ENCODE assay signal across 8 cellular contexts in genomic region chrX:123833387-123833786, GRCh38. TPM values are rescaled to one million over a fixed set of nuclear protein-coding genes. Genes with fewer than 3 reads are reported as not detected.
DNase-seq lines count a peak whose midpoint lies in the region; ATAC-seq, FAIRE-seq and TF ChIP-seq lines count a peak whose summit lies in the region.

No MANE protein-coding gene starts in this region.

- H3K4me1 Mint-ChIP-seq in activated T-cell treated with anti-CD3 and anti-CD28 coated beads, Interleukin-2, amount 50 U/mL, for 24 hours (ENCODE audit: low read depth) = peaks cover 12% of the 10 kb centered on the region

- FAIRE-seq in urothelium cell line (lab: Jason Lieb, UNC) = no peak

- intact Hi-C loops in OCI-LY7 (cut with micrococcal nuclease; ENCODE audit: unreplicated experiment) = loop anchor here (1.0 to 5.0 kb wide), 2 partner anchors 54 to 127 kb away; no protein-coding TSS in a partner anchor

- CTCF ChIA-PET in OCI-LY7 (lab: Charles Lee; ENCODE audit: unreplicated experiment) = no interaction called here

- DNase-seq in DMS79 treated with DMSO at 0.1 percent for 48 hours (lab: John Stamatoyannopoulos, UW) (peak; percentile 39), OCI-LY7 (ENCODE audit: low spot score) (peak; percentile 65), fibroblast of the aortic adventitia (ENCODE audit: low read depth) (peak; percentile 56), omental fat pad (ENCODE audit: low spot score) (no peak), urothelium cell line (ENCODE audit: low spot score) (peak; percentile 13)
- DNase-seq in activated T-cell treated with anti-CD3 and anti-CD28 coated beads, Interleukin-2, amount 50 U/mL, for 24 hours = peak; percentile 67

- POLR2A ChIA-PET in OCI-LY7 (lab: Charles Lee) = interaction anchor here (0.6 to 1.4 kb wide), 3 partner anchors 25 to 191 kb away, joined by 3 to 4 read pairs (median 3); no protein-coding TSS in a partner anchor

- no peak overlapping the region for H3K4me2 ChIP-seq in OCI-LY7 (ENCODE audit: low read length)

- H3K4me1 ChIP-seq in OCI-LY7 (ENCODE audit: insufficient read depth, low read length, poor library complexity, severe bottlenecking) = peaks cover 9% of the 10 kb centered on the region

- no peak overlapping the region for H3K27ac Mint-ChIP-seq in activated T-cell treated with anti-CD3 and anti-CD28 coated beads, Interleukin-2, amount 50 U/mL, for 24 hours

- no peak for TF ChIP-seq EP300 in Ishikawa (IDR thresholded peaks at IDR 0.05; ENCODE audit: borderline replicate concordance)

- no peaks in the 10 kb centered on the region for H3K9me3 ChIP-seq in OCI-LY7 (ENCODE audit: low read length)

- no peaks in the 10 kb centered on the region for H3K36me3 Mint-ChIP-seq in activated T-cell treated with anti-CD3 and anti-CD28 coated beads, Interleukin-2, amount 50 U/mL, for 24 hours (ENCODE audit: low read depth)

- H3K79me2 ChIP-seq in OCI-LY7 (ENCODE audit: insufficient read depth, low read depth, low read length) = no peaks in the 10 kb centered on the region

- no peak overlapping the region for H3K4me3 ChIP-seq in OCI-LY7 (ENCODE audit: low read depth, low read length, poor library complexity, severe bottlenecking)
- no peak overlapping the region for H3K4me3 ChIP-seq in fibroblast of the aortic adventitia (ENCODE audit: low read depth, low read length)

- H3K27me3 Mint-ChIP-seq in activated T-cell treated with anti-CD3 and anti-CD28 coated beads, Interleukin-2, amount 50 U/mL, for 24 hours = peaks cover 13% of the 10 kb centered on the region

- no peaks in the 10 kb centered on the region for H3K9me3 Mint-ChIP-seq in activated T-cell treated with anti-CD3 and anti-CD28 coated beads, Interleukin-2, amount 50 U/mL, for 24 hours

- no peaks in the 10 kb centered on the region for H3K36me3 ChIP-seq in OCI-LY7 (ENCODE audit: insufficient read depth, low read length)

- peak; percentile 87 for TF ChIP-seq RAD21 in Ishikawa (IDR thresholded peaks at IDR 0.05; ENCODE audit: low read depth)

- TF ChIP-seq CTCF in OCI-LY7 (conservative IDR thresholded peaks at IDR 0.05; ENCODE audit: low read length) (peak; percentile 78), fibroblast of the aortic adventitia (IDR thresholded peaks at IDR 0.05; ENCODE audit: insufficient read depth, low read length) (peak; percentile 75), omental fat pad (IDR thresholded peaks at IDR 0.05) (no peak)

- H3K9me2 ChIP-seq in OCI-LY7 (ENCODE audit: insufficient read depth, low read length) = no peaks in the 10 kb centered on the region

- ATAC-seq in GM21576 (IDR thresholded peaks at IDR 0.05; ENCODE audit: unreplicated experiment) (peak; percentile 77), omental fat pad (ENCODE audit: low FRiP score) (peak; percentile 76)

- no TSS peak for BruUV-seq in OCI-LY7 (replicated peaks; lab: Mats Ljungman, UMichigan)

- no peak overlapping the region for H3K27ac ChIP-seq in OCI-LY7 (ENCODE audit: low read depth, low read length, poor library complexity, severe bottlenecking)

- H4K20me1 ChIP-seq in OCI-LY7 (ENCODE audit: insufficient read depth, low read length) = no peaks in the 10 kb centered on the region

- no peak overlapping the region for H3K4me3 Mint-ChIP-seq in activated T-cell treated with anti-CD3 and anti-CD28 coated beads, Interleukin-2, amount 50 U/mL, for 24 hours

- no peak overlapping the region for H2AFZ ChIP-seq in OCI-LY7 (ENCODE audit: low read length)

TF ChIP-seq in Ishikawa, 13 proteins besides CTCF, POLR2A, EP300 and RAD21:
- TF ChIP-seq USF1 (IDR thresholded peaks at IDR 0.05) = no peak
- TF ChIP-seq ZBTB7A (IDR thresholded peaks at IDR 0.05; ENCODE audit: low read depth) = no peak
- TF ChIP-seq MAX (IDR thresholded peaks at IDR 0.05) = no peak
- TF ChIP-seq TCF12 (IDR thresholded peaks at IDR 0.05; ENCODE audit: low read depth) = no peak
- TF ChIP-seq YY1 (IDR thresholded peaks at IDR 0.05; ENCODE audit: low read depth) = no peak
- TF ChIP-seq TEAD4 (IDR thresholded peaks at IDR 0.05) = no peak
- TF ChIP-seq EGR1 (IDR thresholded peaks at IDR 0.05) = no peak
- TF ChIP-seq CREB1 (IDR thresholded peaks at IDR 0.05; ENCODE audit: low read depth) = no peak
- no peak for TF ChIP-seq TAF1 (IDR thresholded peaks at IDR 0.05; ENCODE audit: low read depth)
- no peak for TF ChIP-seq REST (IDR thresholded peaks at IDR 0.05; ENCODE audit: low read depth)
- TF ChIP-seq FOXM1 (IDR thresholded peaks at IDR 0.05; ENCODE audit: borderline replicate concordance, low read depth) = no peak
- no peak for TF ChIP-seq CEBPB (IDR thresholded peaks at IDR 0.05)

RNA-seq across cellular contexts. Expression of gene XIAP, which starts 26.5 kb away (rescaled TPM):
- 20.2 and 29.7 TPM in 2 replicates for total RNA-seq in OCI-LY7 (2014; rRNA removed; shearing (Covaris generic))
- total RNA-seq in OCI-LY7 (2022) = 28.7 and 34.0 TPM in 2 replicates
- total RNA-seq in fibroblast of the aortic adventitia (ENCODE audit: low replicate concordance) = 23.8 and 35.6 TPM in 2 replicates
- 10 to 100 TPM; 22.5 to 35.8 (median 24.9) TPM for total RNA-seq in omental fat pad

Comparison
In these comparisons a context has a peak if more than half of its experiments do, and no peak if none do; other contexts are left out.
1. CTCF ChIP-seq: peak in OCI-LY7 (single experiment) and fibroblast of the aortic adventitia (single experiment); none in omental fat pad (0 of 3).